In the genomic region with DNA sequence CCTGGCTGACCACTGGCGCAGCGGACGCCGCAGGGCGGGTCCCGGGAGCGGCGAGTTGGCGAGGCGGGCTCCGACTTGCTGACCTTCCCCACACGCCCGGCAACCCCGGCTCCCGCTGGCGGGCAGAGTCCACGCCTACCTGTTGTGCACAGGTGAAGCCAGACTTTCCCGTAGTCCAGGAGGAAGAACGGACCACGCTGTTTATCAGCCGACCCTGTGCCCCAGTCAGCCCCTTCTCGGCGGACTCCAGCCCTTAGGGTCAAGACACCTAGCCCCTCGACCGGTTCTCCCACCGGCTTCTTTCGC, we compare ENCODE assay signal across 8 cellular contexts. TPM values are rescaled to one million over a fixed set of nuclear protein-coding genes. Genes with fewer than 3 reads are reported as not detected.
DNase-seq lines count a peak whose midpoint lies in the region; ATAC-seq and TF ChIP-seq lines count a peak whose summit lies in the region.

No MANE protein-coding gene starts in this region.

- no peaks in the 10 kb centered on the region for H3K9me2 ChIP-seq in neural cell (ENCODE audit: insufficient read depth, low read length)

- peaks cover 19% of the 10 kb centered on the region for H3K4me1 Mint-ChIP-seq in activated CD8-positive, alpha-beta T cell treated with anti-CD3 and anti-CD28 coated beads, Interleukin-2, amount 10 ng/mL, durations not matched to agents 7 days and 5 days (ENCODE audit: low read depth)

- H3K27ac ChIP-seq in neural cell (ENCODE audit: low read length) = no peak overlapping the region

- DNase-seq in ELF-1 (ENCODE audit: low read depth, low spot score) = peak; percentile 87
- peak; percentile 96 for DNase-seq in HuH-7 (ENCODE audit: low spot score)
- no peak for DNase-seq in activated CD8-positive, alpha-beta T cell treated with anti-CD3 and anti-CD28 coated beads, Interleukin-2, amount 10 ng/mL, durations not matched to agents 7 days and 5 days
- no peak for DNase-seq in fibroblast of the aortic adventitia (ENCODE audit: low read depth)
- no peak for DNase-seq in GOT3 (lab: John Stamatoyannopoulos, UW)
- no peak for DNase-seq in superior temporal gyrus (ENCODE audit: extremely low spot score)

- no peaks in the 10 kb centered on the region for H3K9me3 ChIP-seq in neural cell (ENCODE audit: low read length)

- CTCF ChIA-PET in activated CD8-positive, alpha-beta T cell treated with anti-CD3 and anti-CD28 coated beads, Interleukin-2, amount 10 ng/mL, durations not matched to agents 7 days and 5 days (lab: Charles Lee) = interaction anchor here (0.8 to 2.9 kb wide), 15 partner anchors 12 to 395 kb away, joined by 3 to 18 read pairs (median 4); a partner anchor contains a TSS

- H3F3A ChIP-seq in neural cell (ENCODE audit: insufficient read depth, low read length, poor library complexity, severe bottlenecking) = no peaks in the 10 kb centered on the region

- no peaks in the 10 kb centered on the region for H3K9me3 Mint-ChIP-seq in activated CD8-positive, alpha-beta T cell treated with anti-CD3 and anti-CD28 coated beads, Interleukin-2, amount 10 ng/mL, durations not matched to agents 7 days and 5 days (ENCODE audit: insufficient read depth)

- peaks cover 3% of the 10 kb centered on the region for H3K79me2 ChIP-seq in neural cell (replicated peaks; ENCODE audit: insufficient read depth, low read length)

- no peaks in the 10 kb centered on the region for H3K36me3 ChIP-seq in neural cell (ENCODE audit: insufficient read depth, low read length)

- H3K36me3 Mint-ChIP-seq in activated CD8-positive, alpha-beta T cell treated with anti-CD3 and anti-CD28 coated beads, Interleukin-2, amount 10 ng/mL, durations not matched to agents 7 days and 5 days (ENCODE audit: low read depth) = no peaks in the 10 kb centered on the region

- H3K4me3 Mint-ChIP-seq in activated CD8-positive, alpha-beta T cell treated with anti-CD3 and anti-CD28 coated beads, Interleukin-2, amount 10 ng/mL, durations not matched to agents 7 days and 5 days = peak overlapping the region; percentile 96

- H2AFZ ChIP-seq in neural cell (ENCODE audit: low read depth, low read length) = peak overlapping the region; percentile 80

- no peaks in the 10 kb centered on the region for H3K27me3 Mint-ChIP-seq in activated CD8-positive, alpha-beta T cell treated with anti-CD3 and anti-CD28 coated beads, Interleukin-2, amount 10 ng/mL, durations not matched to agents 7 days and 5 days (ENCODE audit: low read depth)

- POLR2A ChIA-PET in activated CD8-positive, alpha-beta T cell treated with anti-CD3 and anti-CD28 coated beads, Interleukin-2, amount 10 ng/mL, durations not matched to agents 7 days and 5 days (lab: Charles Lee) = interaction anchor here (0.9 to 3.1 kb wide), 8 partner anchors 23 to 213 kb away, joined by 3 to 20 read pairs (median 5); a partner anchor contains a TSS

- TF ChIP-seq EP300 in neural cell (conservative IDR thresholded peaks at IDR 0.05; ENCODE audit: poor library complexity, severe bottlenecking) = no peak

- no peaks in the 10 kb centered on the region for H3K27me3 ChIP-seq in neural cell (ENCODE audit: insufficient read depth, low read depth, low read length)

- H4K20me1 ChIP-seq in neural cell (ENCODE audit: insufficient read depth) = no peaks in the 10 kb centered on the region

- peak overlapping the region; percentile 56 for H3K9ac ChIP-seq in neural cell (ENCODE audit: low read length)

- peak overlapping the region; percentile 52 for H3K4me2 ChIP-seq in neural cell (ENCODE audit: low read length)

- no peak for TF ChIP-seq RAD21 in neural cell (conservative IDR thresholded peaks at IDR 0.05)

- peak overlapping the region; percentile 86 for H3K27ac Mint-ChIP-seq in activated CD8-positive, alpha-beta T cell treated with anti-CD3 and anti-CD28 coated beads, Interleukin-2, amount 10 ng/mL, durations not matched to agents 7 days and 5 days

- peak; percentile 28 for ATAC-seq in GM21515 (IDR thresholded peaks at IDR 0.05; ENCODE audit: unreplicated experiment)
- peak; percentile 38 for ATAC-seq in activated CD8-positive, alpha-beta T cell treated with anti-CD3 and anti-CD28 coated beads, Interleukin-2, amount 10 ng/mL, durations not matched to agents 7 days and 5 days

- TF ChIP-seq CTCF in fibroblast of the aortic adventitia (IDR thresholded peaks at IDR 0.05; ENCODE audit: insufficient read depth, low read length) (no peak), neural cell (IDR thresholded peaks at IDR 0.05; ENCODE audit: poor library complexity, severe bottlenecking) (no peak)

- H3K4me3 ChIP-seq in fibroblast of the aortic adventitia (ENCODE audit: low read depth, low read length) = peak overlapping the region; percentile 98
- peak overlapping the region; percentile 91 for H3K4me3 ChIP-seq in neural cell (ENCODE audit: low read length)

TF ChIP-seq in neural cell, 6 proteins besides CTCF, POLR2A, EP300 and RAD21:
- TF ChIP-seq SMC3 (conservative IDR thresholded peaks at IDR 0.05; ENCODE audit: poor library complexity) (no peak), EZH2 (IDR thresholded peaks at IDR 0.05; ENCODE audit: borderline replicate concordance, insufficient read depth, low read length, poor library complexity, severe bottlenecking) (no peak), POLR2AphosphoS5 (IDR thresholded peaks at IDR 0.05) (no peak), MXI1 (conservative IDR thresholded peaks at IDR 0.05; ENCODE audit: poor library complexity, severe bottlenecking) (no peak), TAF1 (IDR thresholded peaks at IDR 0.05; ENCODE audit: low read depth) (no peak)
- TF ChIP-seq, protein P1, sequence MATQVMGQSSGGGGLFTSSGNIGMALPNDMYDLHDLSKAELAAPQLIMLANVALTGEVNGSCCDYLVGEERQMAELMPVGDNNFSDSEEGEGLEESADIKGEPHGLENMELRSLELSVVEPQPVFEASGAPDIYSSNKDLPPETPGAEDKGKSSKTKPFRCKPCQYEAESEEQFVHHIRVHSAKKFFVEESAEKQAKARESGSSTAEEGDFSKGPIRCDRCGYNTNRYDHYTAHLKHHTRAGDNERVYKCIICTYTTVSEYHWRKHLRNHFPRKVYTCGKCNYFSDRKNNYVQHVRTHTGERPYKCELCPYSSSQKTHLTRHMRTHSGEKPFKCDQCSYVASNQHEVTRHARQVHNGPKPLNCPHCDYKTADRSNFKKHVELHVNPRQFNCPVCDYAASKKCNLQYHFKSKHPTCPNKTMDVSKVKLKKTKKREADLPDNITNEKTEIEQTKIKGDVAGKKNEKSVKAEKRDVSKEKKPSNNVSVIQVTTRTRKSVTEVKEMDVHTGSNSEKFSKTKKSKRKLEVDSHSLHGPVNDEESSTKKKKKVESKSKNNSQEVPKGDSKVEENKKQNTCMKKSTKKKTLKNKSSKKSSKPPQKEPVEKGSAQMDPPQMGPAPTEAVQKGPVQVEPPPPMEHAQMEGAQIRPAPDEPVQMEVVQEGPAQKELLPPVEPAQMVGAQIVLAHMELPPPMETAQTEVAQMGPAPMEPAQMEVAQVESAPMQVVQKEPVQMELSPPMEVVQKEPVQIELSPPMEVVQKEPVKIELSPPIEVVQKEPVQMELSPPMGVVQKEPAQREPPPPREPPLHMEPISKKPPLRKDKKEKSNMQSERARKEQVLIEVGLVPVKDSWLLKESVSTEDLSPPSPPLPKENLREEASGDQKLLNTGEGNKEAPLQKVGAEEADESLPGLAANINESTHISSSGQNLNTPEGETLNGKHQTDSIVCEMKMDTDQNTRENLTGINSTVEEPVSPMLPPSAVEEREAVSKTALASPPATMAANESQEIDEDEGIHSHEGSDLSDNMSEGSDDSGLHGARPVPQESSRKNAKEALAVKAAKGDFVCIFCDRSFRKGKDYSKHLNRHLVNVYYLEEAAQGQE (IDR thresholded peaks at IDR 0.05; ENCODE audit: borderline replicate concordance) = no peak

RNA-seq across cellular contexts. Expression of a gene that starts 0.4 kb away (rescaled TPM):
- total RNA-seq in activated CD8-positive, alpha-beta T cell treated with anti-CD3 and anti-CD28 coated beads, Interleukin-2, amount 10 ng/mL, durations not matched to agents 7 days and 5 days = 1 to 10 TPM; 8.5 to 9.4 TPM
- total RNA-seq in fibroblast of the aortic adventitia (ENCODE audit: low replicate concordance) = 52.4 and 66.8 TPM in 2 replicates
- 2.1 and 5.2 TPM in 2 replicates for polyA plus RNA-seq in neural cell
- 8.3 and 9.6 TPM in 2 replicates for polyA minus RNA-seq in neural cell

RNA-seq across cellular contexts. Expression of a gene that starts 37.3 kb away (rescaled TPM):
- 10 to 100 TPM; 15.7 to 17.7 TPM for total RNA-seq in activated CD8-positive, alpha-beta T cell treated with anti-CD3 and anti-CD28 coated beads, Interleukin-2, amount 10 ng/mL, durations not matched to agents 7 days and 5 days
- 20.6 and 44.6 TPM in 2 replicates for total RNA-seq in fibroblast of the aortic adventitia (ENCODE audit: low replicate concordance)
- polyA plus RNA-seq in neural cell = 35.7 and 38.8 TPM in 2 replicates
- 34.8 and 47.0 TPM in 2 replicates for polyA minus RNA-seq in neural cell

Comparison
In these comparisons a context has a peak if more than half of its experiments do, and no peak if none do; other contexts are left out.
1. DNase-seq: peak in ELF-1 (single experiment) and HuH-7 (single experiment); none in activated CD8-positive, alpha-beta T cell treated with anti-CD3 and anti-CD28 coated beads, Interleukin-2, amount 10 ng/mL, durations not matched to agents 7 days and 5 days (single experiment), fibroblast of the aortic adventitia (single experiment), GOT3 (single experiment) and superior temporal gyrus (single experiment).